8 cellular contexts compared by ENCODE assay signal in the genomic region with DNA sequence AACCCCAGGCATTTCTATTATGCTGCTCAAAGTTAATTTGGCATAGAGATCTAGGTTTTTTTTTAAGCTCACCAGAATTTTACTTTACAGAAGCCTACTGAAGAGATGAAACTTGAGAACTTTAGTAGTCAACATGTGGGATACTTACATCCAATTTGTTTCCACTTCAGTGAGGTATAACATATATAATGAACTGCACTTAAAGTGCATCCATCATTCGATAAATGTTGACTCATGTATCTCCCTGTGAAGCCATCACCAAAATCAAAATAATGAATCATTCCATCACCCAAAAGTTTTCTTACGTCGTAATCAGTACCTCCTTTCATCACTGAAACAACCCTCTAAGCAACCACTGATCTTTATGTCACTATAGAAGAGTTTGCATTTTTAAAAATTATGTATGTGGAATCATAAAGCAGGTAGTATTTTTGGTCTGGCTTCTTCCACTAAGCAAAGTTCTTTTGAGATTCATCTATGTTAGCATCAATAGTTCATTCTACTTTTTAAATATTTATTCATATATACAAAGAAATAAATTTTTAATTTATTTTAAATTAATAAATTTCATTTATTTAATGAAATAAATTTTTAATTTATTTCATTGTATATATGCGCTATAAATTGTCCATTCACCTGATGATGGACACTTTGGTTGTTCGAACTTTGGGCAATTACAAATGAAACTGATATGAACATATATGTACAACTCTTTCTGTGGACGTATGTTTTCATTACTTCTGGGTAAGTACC. TPM values are rescaled to one million over a fixed set of nuclear protein-coding genes. Genes with fewer than 3 reads are reported as not detected.
DNase-seq lines count a peak whose midpoint lies in the region; ATAC-seq and TF ChIP-seq lines count a peak whose summit lies in the region.

No MANE protein-coding gene starts in this region.

- peak overlapping the region; percentile 95 for H3K27ac Mint-ChIP-seq in activated CD4-positive, alpha-beta T cell treated with anti-CD3 and anti-CD28 coated beads, Interleukin-2, amount 10 ng/mL, durations not matched to agents 24 days and 14 days
- no peak overlapping the region for H3K27ac Mint-ChIP-seq in activated naive CD8-positive, alpha-beta T cell treated with anti-CD3 and anti-CD28 coated beads, Interleukin-2, amount 10 ng/mL, durations not matched to agents 7 days and 5 days

- no peak for DNase-seq in activated CD4-positive, alpha-beta T cell treated with anti-CD3 and anti-CD28 coated beads, Interleukin-2, amount 10 ng/mL, durations not matched to agents 24 days and 14 days
- DNase-seq in activated CD4-positive, alpha-beta T cell treated with anti-CD3 and anti-CD28 coated beads for 48 hours = no peak
- no peak for DNase-seq in activated naive CD8-positive, alpha-beta T cell treated with anti-CD3 and anti-CD28 coated beads, Interleukin-2, amount 10 ng/mL, durations not matched to agents 7 days and 5 days
- DNase-seq in kidney epithelial cell (ENCODE audit: low read depth) (no peak), suprapubic skin (ENCODE audit: low spot score in 2 of 2) (no peak)

- peaks cover 30% of the 10 kb centered on the region for H3K4me1 ChIP-seq in suprapubic skin

- WGBS in suprapubic skin = 63% methylated on average over 6 of the region's 6 CpGs

- intact Hi-C loops in activated CD4-positive, alpha-beta T cell treated with anti-CD3 and anti-CD28 coated beads, Interleukin-2, amount 10 ng/mL, durations not matched to agents 24 days and 14 days (cut with micrococcal nuclease) = loop anchor here (5.0 to 10.0 kb wide), 5 partner anchors 240 to 1197 kb away; a partner anchor contains a TSS

- H3K27ac ChIP-seq in suprapubic skin = peak overlapping the region; percentile 98

- no peak for TF ChIP-seq POLR2A in suprapubic skin (IDR thresholded peaks at IDR 0.05)

- H3K27me3 ChIP-seq in kidney epithelial cell (ENCODE audit: control insufficient read depth, insufficient read depth, low read length) (no peaks in the 10 kb centered on the region), suprapubic skin (no peaks in the 10 kb centered on the region)

- H3K4me1 Mint-ChIP-seq in activated CD4-positive, alpha-beta T cell treated with anti-CD3 and anti-CD28 coated beads, Interleukin-2, amount 10 ng/mL, durations not matched to agents 24 days and 14 days = peaks cover 27% of the 10 kb centered on the region
- H3K4me1 Mint-ChIP-seq in activated naive CD8-positive, alpha-beta T cell treated with anti-CD3 and anti-CD28 coated beads, Interleukin-2, amount 10 ng/mL, durations not matched to agents 7 days and 5 days = peaks cover 17% of the 10 kb centered on the region

- POLR2A ChIA-PET in activated naive CD8-positive, alpha-beta T cell treated with anti-CD3 and anti-CD28 coated beads, Interleukin-2, amount 10 ng/mL, durations not matched to agents 7 days and 5 days (lab: Charles Lee) = no interaction called here

- peak overlapping the region; percentile 93 for H3K4me3 Mint-ChIP-seq in activated CD4-positive, alpha-beta T cell treated with anti-CD3 and anti-CD28 coated beads, Interleukin-2, amount 10 ng/mL, durations not matched to agents 24 days and 14 days
- H3K4me3 Mint-ChIP-seq in activated naive CD8-positive, alpha-beta T cell treated with anti-CD3 and anti-CD28 coated beads, Interleukin-2, amount 10 ng/mL, durations not matched to agents 7 days and 5 days = peak overlapping the region; percentile 89

- no peak for TF ChIP-seq EP300 in suprapubic skin (IDR thresholded peaks at IDR 0.05)

- H3K36me3 ChIP-seq in kidney epithelial cell (ENCODE audit: control insufficient read depth, insufficient read depth, low read length) = no peaks in the 10 kb centered on the region
- H3K36me3 ChIP-seq in suprapubic skin = no peaks in the 10 kb centered on the region

- peak overlapping the region; percentile 53 for H3K4me3 ChIP-seq in kidney epithelial cell (ENCODE audit: low read depth, low read length)
- H3K4me3 ChIP-seq in suprapubic skin = peak overlapping the region; percentile 73

- H3K27me3 Mint-ChIP-seq in activated CD4-positive, alpha-beta T cell treated with anti-CD3 and anti-CD28 coated beads, Interleukin-2, amount 10 ng/mL, durations not matched to agents 24 days and 14 days = peaks cover 20% of the 10 kb centered on the region
- peaks cover 31% of the 10 kb centered on the region for H3K27me3 Mint-ChIP-seq in activated naive CD8-positive, alpha-beta T cell treated with anti-CD3 and anti-CD28 coated beads, Interleukin-2, amount 10 ng/mL, durations not matched to agents 7 days and 5 days

- no peaks in the 10 kb centered on the region for H3K36me3 Mint-ChIP-seq in activated CD4-positive, alpha-beta T cell treated with anti-CD3 and anti-CD28 coated beads, Interleukin-2, amount 10 ng/mL, durations not matched to agents 24 days and 14 days (ENCODE audit: low read depth)
- H3K36me3 Mint-ChIP-seq in activated naive CD8-positive, alpha-beta T cell treated with anti-CD3 and anti-CD28 coated beads, Interleukin-2, amount 10 ng/mL, durations not matched to agents 7 days and 5 days = no peaks in the 10 kb centered on the region

- no peak for TF ChIP-seq CTCF in kidney epithelial cell (IDR thresholded peaks at IDR 0.05; ENCODE audit: insufficient read depth, low read length, poor library complexity, severe bottlenecking)
- TF ChIP-seq CTCF in suprapubic skin (IDR thresholded peaks at IDR 0.05) = no peak

- H3K9me3 ChIP-seq in suprapubic skin = no peaks in the 10 kb centered on the region

- ATAC-seq in activated naive CD8-positive, alpha-beta T cell treated with anti-CD3 and anti-CD28 coated beads, Interleukin-2, amount 10 ng/mL, durations not matched to agents 7 days and 5 days (ENCODE audit: low read depth) = no peak
- ATAC-seq in GM18868 (IDR thresholded peaks at IDR 0.05; ENCODE audit: unreplicated experiment) (no peak), HG02885 (IDR thresholded peaks at IDR 0.05; ENCODE audit: poor library complexity, unreplicated experiment) (no peak), GM19455 (IDR thresholded peaks at IDR 0.05; ENCODE audit: unreplicated experiment) (no peak)

- no peaks in the 10 kb centered on the region for H3K9me3 Mint-ChIP-seq in activated CD4-positive, alpha-beta T cell treated with anti-CD3 and anti-CD28 coated beads, Interleukin-2, amount 10 ng/mL, durations not matched to agents 24 days and 14 days
- H3K9me3 Mint-ChIP-seq in activated naive CD8-positive, alpha-beta T cell treated with anti-CD3 and anti-CD28 coated beads, Interleukin-2, amount 10 ng/mL, durations not matched to agents 7 days and 5 days = no peaks in the 10 kb centered on the region

RNA-seq across cellular contexts. Expression of a gene that starts 2.0 kb away (rescaled TPM):
- 5.5 and 9.8 TPM in 2 replicates for total RNA-seq in activated CD4-positive, alpha-beta T cell treated with anti-CD3 and anti-CD28 coated beads, Interleukin-2, amount 10 ng/mL, durations not matched to agents 24 days and 14 days
- 1 to 10 TPM; 2.2 to 2.8 TPM for total RNA-seq in activated naive CD8-positive, alpha-beta T cell treated with anti-CD3 and anti-CD28 coated beads, Interleukin-2, amount 10 ng/mL, durations not matched to agents 7 days and 5 days
- 6.4 and 8.0 TPM in 2 replicates for total RNA-seq in kidney epithelial cell
- total RNA-seq in suprapubic skin = 10 to 100 TPM; 12.1 to 38.3 (median 13.4) TPM
